In genomic region chr12:56333197-56333678, GRCh38 we compare ENCODE assay signal across 1 cellular context.
A peak's percentile ranks its signal among the peaks of the same experiment; 100 is the strongest.
TF ChIP-seq lines count a peak whose summit lies in the region.

No MANE protein-coding gene starts in this region.

TF ChIP-seq in HEK293, 187 proteins besides CTCF, POLR2A, EP300 and RAD21 (continued from another document):
- no peak; the same call in 1 of the 2 replicates for TF ChIP-seq ZNF513 (tag by site-specific recombination; IDR thresholded peaks at IDR 0.05)
- TF ChIP-seq KLF8 (tag by site-specific recombination; IDR thresholded peaks at IDR 0.05): no peak
- TF ChIP-seq ZFP37 (tag by site-specific recombination; IDR thresholded peaks at IDR 0.05): no peak
- no peak for TF ChIP-seq ZNF292 (tag by site-specific recombination; IDR thresholded peaks at IDR 0.05; ENCODE audit: borderline replicate concordance, low read depth)
- no peak for TF ChIP-seq ZNF426 (tag by site-specific recombination; IDR thresholded peaks at IDR 0.05)
- no peak for TF ChIP-seq YY2 (tag by site-specific recombination; IDR thresholded peaks at IDR 0.05)
- TF ChIP-seq SP3 (tag by site-specific recombination; IDR thresholded peaks at IDR 0.05): no peak
- no peak for TF ChIP-seq ZNF449 (tag by site-specific recombination; IDR thresholded peaks at IDR 0.05)
- TF ChIP-seq ZNF121 (tag by site-specific recombination; IDR thresholded peaks at IDR 0.05): no peak
- no peak for TF ChIP-seq ZNF350 (tag by site-specific recombination; IDR thresholded peaks at IDR 0.05)
- no peak for TF ChIP-seq REST (tag by site-specific recombination; IDR thresholded peaks at IDR 0.05)
- no peak for TF ChIP-seq ZSCAN18 (tag by site-specific recombination; IDR thresholded peaks at IDR 0.05)
- TF ChIP-seq ZNF174 (tag by site-specific recombination; IDR thresholded peaks at IDR 0.05): no peak
- TF ChIP-seq ZNF488 (tag by site-specific recombination; IDR thresholded peaks at IDR 0.05): no peak
- no peak for TF ChIP-seq GLI2 (tag by site-specific recombination; IDR thresholded peaks at IDR 0.05; ENCODE audit: borderline replicate concordance, low read depth)
- 0 out of 2 replicates have a peak, but pooled peaks have one; percentile 27 for TF ChIP-seq HIC1 (tag by site-specific recombination; IDR thresholded peaks at IDR 0.05)
- peak; percentile 83 for TF ChIP-seq BCL6B (tag by site-specific recombination; IDR thresholded peaks at IDR 0.05)
- TF ChIP-seq OVOL3 (tag by site-specific recombination; IDR thresholded peaks at IDR 0.05): no peak
- TF ChIP-seq FEZF1 (tag by site-specific recombination; IDR thresholded peaks at IDR 0.05): peak; percentile 12; the same call in 1 of the 2 replicates
- no peak for TF ChIP-seq ZNF148 (tag by site-specific recombination; IDR thresholded peaks at IDR 0.05; ENCODE audit: borderline replicate concordance)
- no peak for TF ChIP-seq ZBTB10 (tag by site-specific recombination; IDR thresholded peaks at IDR 0.05)
- no peak for TF ChIP-seq ZFP69B (tag by site-specific recombination; IDR thresholded peaks at IDR 0.05)
- peak; percentile 36; the same call in 1 of the 2 replicates for TF ChIP-seq PRDM1 (tag by site-specific recombination; IDR thresholded peaks at IDR 0.05)
- no peak for TF ChIP-seq ZNF211 (tag by site-specific recombination; IDR thresholded peaks at IDR 0.05; ENCODE audit: low read depth)
- TF ChIP-seq SETDB1 (IDR thresholded peaks at IDR 0.05; ENCODE audit: insufficient read length, low read length): no peak
- no peak for TF ChIP-seq ZNF580 (tag by site-specific recombination; IDR thresholded peaks at IDR 0.05)
- no peak for TF ChIP-seq ZNF707 (tag by site-specific recombination; IDR thresholded peaks at IDR 0.05)
- no peak for TF ChIP-seq ZNF670 (tag by site-specific recombination; IDR thresholded peaks at IDR 0.05; ENCODE audit: low read depth)
- TF ChIP-seq ZNF133 (tag by site-specific recombination; IDR thresholded peaks at IDR 0.05): no peak
- 0 out of 2 replicates have a peak, but pooled peaks have one; percentile 14 for TF ChIP-seq ZNF366 (tag by site-specific recombination; conservative IDR thresholded peaks at IDR 0.05)
- TF ChIP-seq ZNF280C (tag by site-specific recombination; IDR thresholded peaks at IDR 0.05): no peak
- TF ChIP-seq ZNF514 (tag by site-specific recombination; IDR thresholded peaks at IDR 0.05): no peak
- no peak for TF ChIP-seq ZNF626 (tag by site-specific recombination; IDR thresholded peaks at IDR 0.05)
- no peak for TF ChIP-seq SALL2 (tag by site-specific recombination; IDR thresholded peaks at IDR 0.05; ENCODE audit: borderline replicate concordance)
- no peak for TF ChIP-seq GLI4 (tag by site-specific recombination; IDR thresholded peaks at IDR 0.05)
- no peak for TF ChIP-seq ZNF155 (tag by site-specific recombination; IDR thresholded peaks at IDR 0.05)
- no peak for TF ChIP-seq ZNF423 (tag by site-specific recombination; IDR thresholded peaks at IDR 0.05)
